35 cellular contexts compared by ENCODE assay signal in genomic region chr4:11790230-11790629, GRCh38.
"Had no signal": no experiment of that assay in that cellular context is flagged by ENCODE, and none has a peak within 500 bp of the region (broad histone marks: within the 10 kb centered on the region; RNA-seq: fewer than 3 reads in every experiment).

No MANE protein-coding gene starts in this region.

- H3K4me2 ChIP-seq: KMS-11 had no signal

- DNase-seq: Karpas-422, Kasumi-1, KG1, MG63, MM.1S, MV-4-11, NCI-H1048, NCI-H1092, NCI-H1092 treated with DMSO at 0.1 percent for 48 hours, NCI-H1105, NCI-H1105 treated with DMSO at 0.1 percent for 48 hours, NCI-H1417, NCI-H1417 treated with DMSO at 0.1 percent for 48 hours, NCI-H1436, NCI-H1436 treated with DMSO at 0.1 percent for 48 hours, NCI-H146, NCI-H1694, NCI-H1694 treated with DMSO at 0.1 percent for 48 hours, NCI-H187, NCI-H187 treated with DMSO at 0.1 percent for 48 hours, NCI-H1930, NCI-H2029, NCI-H2029 treated with DMSO at 0.1 percent for 48 hours, NCI-H2081, NCI-H2081 treated with DMSO at 0.1 percent for 48 hours, NCI-H2107, NCI-H2171, NCI-H2171 treated with DMSO at 0.1 percent for 48 hours, NCI-H2227 treated with DMSO at 0.1 percent for 48 hours, NCI-H226, NCI-H345, NCI-H446, NCI-H446 treated with DMSO at 0.1 percent for 48 hours, NCI-H510A had no signal

- H3K9ac ChIP-seq: KMS-11 had no signal

- H3K4me3 ChIP-seq: MG63 had no signal

- H3K9me3 ChIP-seq: MG63 had no signal

- H3K27me3 ChIP-seq: MG63 had no signal

- H3K36me3 ChIP-seq: MG63 had no signal

- H3K27ac ChIP-seq: KMS-11 had no signal
